Comparison of ENCODE assay signal across 10 cellular contexts in the genomic region with DNA sequence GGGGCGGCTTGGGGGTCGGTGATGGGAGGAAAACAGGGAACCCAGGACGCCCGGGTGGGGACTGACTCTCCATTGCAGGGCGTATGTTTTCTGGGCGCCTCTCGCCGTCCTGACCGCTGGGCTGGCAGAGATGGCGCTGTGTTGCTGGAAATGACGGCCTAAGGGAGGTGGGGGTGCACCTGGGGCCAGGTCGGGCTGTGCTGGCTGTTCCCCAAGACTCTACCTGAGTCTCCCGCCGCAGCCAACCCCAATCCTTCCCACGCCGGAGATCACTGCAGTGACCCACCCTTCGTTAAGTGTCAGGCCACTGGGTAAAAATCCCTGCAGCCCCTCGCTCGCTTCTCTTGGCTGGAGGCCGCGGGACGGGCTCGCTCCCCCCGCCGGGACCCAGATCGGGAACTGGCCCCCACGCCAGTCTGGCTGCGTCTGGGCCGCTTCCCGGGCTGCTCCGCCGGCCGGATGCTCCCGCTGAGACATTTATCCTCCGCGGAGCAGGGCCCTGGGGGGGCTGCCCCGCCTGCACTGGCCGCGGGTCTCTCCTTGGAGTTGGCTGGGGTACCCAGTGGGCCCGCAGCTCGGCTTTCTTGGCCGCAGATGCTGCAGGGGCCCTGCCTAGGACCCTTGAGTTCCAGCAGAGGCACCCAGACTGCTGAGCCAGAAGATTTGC. TPM values are rescaled to one million over a fixed set of nuclear protein-coding genes. Genes with fewer than 3 reads are reported as not detected.
A peak's percentile ranks its signal among the peaks of the same experiment; 100 is the strongest.
DNase-seq lines count a peak whose midpoint lies in the region; FAIRE-seq lines count a peak whose summit lies in the region.
"Had no signal": no experiment of that assay in that cellular context is flagged by ENCODE, and none has a peak within 500 bp of the region (broad histone marks: within the 10 kb centered on the region; RNA-seq: fewer than 3 reads in every experiment).

No MANE protein-coding gene starts in this region.

- FAIRE-seq in HTR-8/SVneo (lab: Jason Lieb, UNC), result no peak
- FAIRE-seq: G401.6 had no signal

- H3K4me1 ChIP-seq in rectal smooth muscle tissue (ENCODE audit: control insufficient read depth, insufficient read depth, low read length), result peaks cover 10% of the 10 kb centered on the region

- H3K4me3 ChIP-seq in iPS-18c (ENCODE audit: insufficient read depth, low read depth, low read length) (peak overlapping the region; percentile 40; the same call in 1 of the 2 replicates), rectal smooth muscle tissue (ENCODE audit: low read length) (peak overlapping the region; percentile 54)

- no peaks in the 10 kb centered on the region for H3K27me3 ChIP-seq in rectal smooth muscle tissue (ENCODE audit: control insufficient read depth, insufficient read depth, low read length)

- H3K27ac ChIP-seq in rectal smooth muscle tissue (ENCODE audit: low read depth, low read length), result peak overlapping the region; percentile 95

- no peak overlapping the region for H3K9ac ChIP-seq in rectal smooth muscle tissue (ENCODE audit: low read length)

- H3K36me3 ChIP-seq in rectal smooth muscle tissue (ENCODE audit: control insufficient read depth, insufficient read depth, low read length), result no peaks in the 10 kb centered on the region

- no peaks in the 10 kb centered on the region for H3K9me3 ChIP-seq in iPS-18c (ENCODE audit: control insufficient read depth, insufficient read depth, low read length)

- DNase-seq in GM03348 (ENCODE audit: low spot score) (peak; percentile 61), cerebellum (ENCODE audit: low spot score) (peak; percentile 45), NCI-H1930 (lab: John Stamatoyannopoulos, UW) (no peak), amniotic stem cell (lab: John Stamatoyannopoulos, UW) (no peak), HTR-8/SVneo (ENCODE audit: insufficient read length, low spot score) (no peak)
- DNase-seq in activated CD4-positive, alpha-beta T cell treated with anti-CD3 and anti-CD28 coated beads for 4 hours, result no peak
- DNase-seq: NCI-H1105 treated with DMSO at 0.1 percent for 48 hours had no signal

RNA-seq across cellular contexts. Expression of a gene that starts 7.8 kb away (rescaled TPM):
- total RNA-seq in cerebellum, result 27.7 TPM

Comparison
In these comparisons a context has a peak if more than half of its experiments do, and no peak if none do; other contexts are left out.
1. DNase-seq: peak in GM03348 (single experiment) and cerebellum (single experiment); none in NCI-H1930 (0 of 2), amniotic stem cell (single experiment), HTR-8/SVneo (single experiment) and activated CD4-positive, alpha-beta T cell treated with anti-CD3 and anti-CD28 coated beads for 4 hours (0 of 2).